Comparison of ENCODE assay signal across 1 cellular context in genomic region chr11:1390603-1391164, GRCh38.
TF ChIP-seq lines count a peak whose summit lies in the region.

No MANE protein-coding gene starts in this region.

TF ChIP-seq in WTC11, 78 proteins besides CTCF, POLR2A, EP300 and RAD21 (continued from another document and continues in another):
- TF ChIP-seq ZNF532 (CRISPR knock-in tag; IDR thresholded peaks at IDR 0.05; ENCODE audit: borderline replicate concordance) (no peak), JAZF1 (CRISPR knock-in tag; IDR thresholded peaks at IDR 0.05) (no peak), NFE2L1 (CRISPR knock-in tag; IDR thresholded peaks at IDR 0.05) (no peak), JUN (CRISPR knock-in tag; IDR thresholded peaks at IDR 0.05) (no peak), ATF3 (CRISPR knock-in tag; conservative IDR thresholded peaks at IDR 0.05) (no peak), MLX (CRISPR knock-in tag; IDR thresholded peaks at IDR 0.05) (no peak), NFYB (CRISPR knock-in tag; conservative IDR thresholded peaks at IDR 0.05; ENCODE audit: low read depth) (no peak), NR2C2 (CRISPR knock-in tag; IDR thresholded peaks at IDR 0.05) (no peak), PRDM15 (CRISPR knock-in tag; IDR thresholded peaks at IDR 0.05) (no peak), GTF2I (CRISPR knock-in tag; conservative IDR thresholded peaks at IDR 0.05) (no peak), ESRRA (CRISPR knock-in tag; IDR thresholded peaks at IDR 0.05; ENCODE audit: borderline replicate concordance) (0 out of 2 replicates have a peak, but pooled peaks have one; percentile 24), SOX15 (CRISPR knock-in tag; IDR thresholded peaks at IDR 0.05) (no peak), ZNF263 (CRISPR knock-in tag; IDR thresholded peaks at IDR 0.05; ENCODE audit: low read depth) (0 out of 2 replicates have a peak, but pooled peaks have one; percentile 15), FOXJ3 (CRISPR knock-in tag; IDR thresholded peaks at IDR 0.05; ENCODE audit: borderline replicate concordance) (no peak), FOXP1 (CRISPR knock-in tag; IDR thresholded peaks at IDR 0.05; ENCODE audit: borderline replicate concordance) (no peak), E2F5 (CRISPR knock-in tag; IDR thresholded peaks at IDR 0.05) (no peak), HMGA2 (CRISPR knock-in tag; IDR thresholded peaks at IDR 0.05) (no peak), ZNF138 (CRISPR knock-in tag; conservative IDR thresholded peaks at IDR 0.05) (no peak), GRHL2 (CRISPR knock-in tag; IDR thresholded peaks at IDR 0.05; ENCODE audit: insufficient replicate concordance, severe bottlenecking) (no peak), ZNF232 (CRISPR knock-in tag; IDR thresholded peaks at IDR 0.05) (no peak), ERG (CRISPR knock-in tag; IDR thresholded peaks at IDR 0.05) (no peak), MAX (CRISPR knock-in tag; IDR thresholded peaks at IDR 0.05) (no peak), AFF4 (CRISPR knock-in tag; IDR thresholded peaks at IDR 0.05; ENCODE audit: borderline replicate concordance) (no peak), SMAD4 (CRISPR knock-in tag; IDR thresholded peaks at IDR 0.05) (no peak), IRF1 (CRISPR knock-in tag; IDR thresholded peaks at IDR 0.05) (no peak), ZSCAN18 (CRISPR knock-in tag; IDR thresholded peaks at IDR 0.05) (no peak), SP1 (CRISPR knock-in tag; conservative IDR thresholded peaks at IDR 0.05) (no peak), NR3C1 (CRISPR knock-in tag; conservative IDR thresholded peaks at IDR 0.05; ENCODE audit: low read depth) (0 out of 2 replicates have a peak, but pooled peaks have one; percentile 20), CREB1 (CRISPR knock-in tag; IDR thresholded peaks at IDR 0.05) (no peak), FOXK1 (CRISPR knock-in tag; IDR thresholded peaks at IDR 0.05) (0 out of 2 replicates have a peak, but pooled peaks have one; percentile 47), GABPB1 (CRISPR knock-in tag; IDR thresholded peaks at IDR 0.05) (no peak), ATF6 (CRISPR knock-in tag; IDR thresholded peaks at IDR 0.05) (no peak), SMAD3 (CRISPR knock-in tag; IDR thresholded peaks at IDR 0.05; ENCODE audit: borderline replicate concordance) (no peak), HMGXB4 (CRISPR knock-in tag; IDR thresholded peaks at IDR 0.05) (peak; percentile 55; the same call in 1 of the 2 replicates), ELF4 (CRISPR knock-in tag; IDR thresholded peaks at IDR 0.05; ENCODE audit: low read depth) (no peak)
